1 cellular context compared by ENCODE assay signal in genomic region chr5:177312649-177313181, GRCh38.
TF ChIP-seq lines count a peak whose summit lies in the region.

No MANE protein-coding gene starts in this region.

TF ChIP-seq in IMR-90, 13 proteins besides CTCF, POLR2A, EP300 and RAD21:
- no peak for TF ChIP-seq MAZ (IDR thresholded peaks at IDR 0.05; ENCODE audit: borderline replicate concordance, low read depth, low read length)
- TF ChIP-seq MXI1 (IDR thresholded peaks at IDR 0.05; ENCODE audit: borderline replicate concordance, low read depth, low read length) = no peak
- TF ChIP-seq NFE2L2 (IDR thresholded peaks at IDR 0.05; ENCODE audit: low read depth, low read length) = no peak
- no peak for TF ChIP-seq CHD1 (IDR thresholded peaks at IDR 0.05; ENCODE audit: low read depth, low read length)
- TF ChIP-seq CEBPB (IDR thresholded peaks at IDR 0.05; ENCODE audit: low read depth, low read length) = no peak
- TF ChIP-seq RFX5 (IDR thresholded peaks at IDR 0.05; ENCODE audit: low read depth, low read length) = no peak
- TF ChIP-seq FOS (IDR thresholded peaks at IDR 0.05; ENCODE audit: low read depth, low read length) = no peak
- no peak for TF ChIP-seq RCOR1 (IDR thresholded peaks at IDR 0.05; ENCODE audit: insufficient replicate concordance, low read length)
- TF ChIP-seq MAFK (IDR thresholded peaks at IDR 0.05; ENCODE audit: low read depth, low read length) = no peak
- TF ChIP-seq SMC3 (IDR thresholded peaks at IDR 0.05; ENCODE audit: low read depth, low read length) = no peak
- no peak for TF ChIP-seq ELK1 (IDR thresholded peaks at IDR 0.05; ENCODE audit: borderline replicate concordance, low read depth, low read length)
- TF ChIP-seq BHLHE40 (IDR thresholded peaks at IDR 0.05; ENCODE audit: low read depth, low read length) = no peak
- TF ChIP-seq USF2 (IDR thresholded peaks at IDR 0.05; ENCODE audit: low read depth, low read length) = no peak
